In the genomic region with DNA sequence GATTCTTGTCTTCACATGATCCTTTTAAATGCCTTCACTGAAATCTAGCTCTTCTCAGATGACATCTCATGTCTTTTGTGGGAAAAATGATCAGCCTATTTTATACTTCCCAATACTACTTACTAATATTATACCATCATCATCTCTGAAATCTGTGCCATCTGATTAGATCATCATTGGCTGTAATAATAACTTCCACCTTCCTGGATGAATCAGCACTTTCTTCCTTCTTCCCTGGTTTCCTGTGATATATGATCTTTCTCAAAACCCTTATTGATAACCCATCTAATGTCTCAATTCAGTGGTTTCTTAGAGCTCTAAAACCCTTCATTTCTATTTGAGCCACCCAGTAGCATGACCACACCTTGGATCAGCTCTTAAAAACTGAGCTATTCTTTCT, we compare ENCODE assay signal across 15 cellular contexts. TPM values are rescaled to one million over a fixed set of nuclear protein-coding genes. Genes with fewer than 3 reads are reported as not detected.
"Had no signal": no experiment of that assay in that cellular context is flagged by ENCODE, and none has a peak within 500 bp of the region (broad histone marks: within the 10 kb centered on the region; RNA-seq: fewer than 3 reads in every experiment).

No MANE protein-coding gene starts in this region.

- H3K27ac ChIP-seq: body of pancreas, coronary artery, gastroesophageal sphincter, left lung, parathyroid adenoma had no signal

- H3K9ac ChIP-seq: parathyroid adenoma had no signal

- H3K27me3 ChIP-seq: body of pancreas, gastroesophageal sphincter, left lung had no signal

- H3K36me3 ChIP-seq: gastroesophageal sphincter, left lung had no signal

- ATAC-seq: activated CD8-positive, alpha-beta T cell treated with anti-CD3 and anti-CD28 coated beads for 36 hours; activated naive CD4-positive, alpha-beta T cell treated with anti-CD3 and anti-CD28 coated beads, Interleukin-2, amount 50 U/mL, for 72 hours; activated T-cell treated with anti-CD3 and anti-CD28 coated beads, Interleukin-2, amount 50 U/mL, for 72 hours; body of pancreas; gastroesophageal sphincter; left lung; mucosa of descending colon; naive thymus-derived CD4-positive, alpha-beta T cell; stimulated activated effector memory CD8-positive, alpha-beta T cell treated with anti-CD3 and anti-CD28 coated beads, Interleukin-12 subunit alpha, Interleukin-12 subunit beta, amount 100 ng/mL, for 72 hours had no signal

- H3K79me2 ChIP-seq: parathyroid adenoma had no signal

- H3K9me3 ChIP-seq: body of pancreas, gastroesophageal sphincter, left lung, mucosa of descending colon had no signal

- H2AFZ ChIP-seq: parathyroid adenoma had no signal

- H3K4me3 ChIP-seq: body of pancreas, coronary artery, gastroesophageal sphincter, left lung, mucosa of descending colon had no signal

- DNase-seq: activated CD4-positive, alpha-beta T cell treated with anti-CD3 and anti-CD28 coated beads for 48 hours; activated CD8-positive, alpha-beta T cell treated with anti-CD3 and anti-CD28 coated beads for 36 hours; activated gamma-delta T cell; activated T-cell treated with anti-CD3 and anti-CD28 coated beads, Interleukin-2, amount 50 U/mL, for 72 hours; body of pancreas; effector CD4-positive, alpha-beta T cell; left lung; mucosa of descending colon; naive thymus-derived CD4-positive, alpha-beta T cell; T-helper 2 cell had no signal

- H3K4me1 ChIP-seq: body of pancreas, gastroesophageal sphincter, left lung had no signal

RNA-seq across cellular contexts. Expression of a gene that starts 30.9 kb away (rescaled TPM):
- polyA plus RNA-seq: naive thymus-derived CD4-positive, alpha-beta T cell had no signal
